ENCODE assay signal across 8 cellular contexts in genomic region chr11:111512296-111513239, GRCh38. TPM values are rescaled to one million over a fixed set of nuclear protein-coding genes. Genes with fewer than 3 reads are reported as not detected.
DNase-seq lines count a peak whose midpoint lies in the region; ATAC-seq and TF ChIP-seq lines count a peak whose summit lies in the region.

TSS of gene BTG4 (minus strand) at chr11:111512386. CDS start at chr11:111498776, 13,610 bp downstream.

- CTCF ChIA-PET in activated naive CD4-positive, alpha-beta T cell treated with anti-CD3 and anti-CD28 coated beads, Interleukin-2, amount 10 ng/mL, durations not matched to agents 7 days and 5 days (lab: Charles Lee): interaction anchor here (0.7 to 1.6 kb wide), 7 partner anchors 8 to 57 kb away, joined by 3 to 8 read pairs (median 4); no protein-coding TSS in a partner anchor

- 3% methylated on average over 90 of the region's 90 CpGs for WGBS in right cardiac atrium

- H3K4me3 Mint-ChIP-seq in activated naive CD4-positive, alpha-beta T cell treated with anti-CD3 and anti-CD28 coated beads, Interleukin-2, amount 10 ng/mL, durations not matched to agents 7 days and 5 days: peak within 1 kb of the TSS; percentile 52

- H3K4me3 ChIP-seq in BE2C (ENCODE audit: low read depth, low read length) (no peak within 1 kb of the TSS), right cardiac atrium (ENCODE audit: low read length) (peak within 1 kb of the TSS; percentile 82), skeletal muscle satellite cell (ENCODE audit: low read length) (peak within 1 kb of the TSS; percentile 69)

- peaks cover 57% of the 10 kb centered on the region for H3K27me3 Mint-ChIP-seq in activated naive CD4-positive, alpha-beta T cell treated with anti-CD3 and anti-CD28 coated beads, Interleukin-2, amount 10 ng/mL, durations not matched to agents 7 days and 5 days

- H3K9me3 ChIP-seq in BE2C (no peaks in the 10 kb centered on the region; the same call in 1 of the 2 replicates), right cardiac atrium (ENCODE audit: control insufficient read depth, low read length) (no peaks in the 10 kb centered on the region), skeletal muscle satellite cell (replicated peaks; ENCODE audit: low read length) (no peaks in the 10 kb centered on the region)

- H3K27me3 ChIP-seq in BE2C: peaks cover 38% of the 10 kb centered on the region
- no peaks in the 10 kb centered on the region for H3K27me3 ChIP-seq in right cardiac atrium (ENCODE audit: control insufficient read depth, insufficient read depth)
- no peaks in the 10 kb centered on the region for H3K27me3 ChIP-seq in skeletal muscle satellite cell (ENCODE audit: control insufficient read depth, insufficient read depth, low read length)

- H3K4me1 Mint-ChIP-seq in activated naive CD4-positive, alpha-beta T cell treated with anti-CD3 and anti-CD28 coated beads, Interleukin-2, amount 10 ng/mL, durations not matched to agents 7 days and 5 days: peaks cover 15% of the 10 kb centered on the region

- intact Hi-C loops in right cardiac atrium (cut with DNase I): no loop called here

- H3K9me3 Mint-ChIP-seq in activated naive CD4-positive, alpha-beta T cell treated with anti-CD3 and anti-CD28 coated beads, Interleukin-2, amount 10 ng/mL, durations not matched to agents 7 days and 5 days: no peaks in the 10 kb centered on the region

- peak; percentile 23 for DNase-seq in BE2C
- peak; percentile 37 for DNase-seq in activated naive CD4-positive, alpha-beta T cell treated with anti-CD3 and anti-CD28 coated beads, Interleukin-2, amount 10 ng/mL, durations not matched to agents 7 days and 5 days
- DNase-seq in right cardiac atrium: peak; percentile 16 to 58 (median 49)
- no peak for DNase-seq in SKM-1 treated with dmso at 0.1 percent for 144 hours (lab: John Stamatoyannopoulos, UW; ENCODE audit: unreplicated experiment)

- TF ChIP-seq CTCF in BE2C (IDR thresholded peaks at IDR 0.05; ENCODE audit: low read depth, low read length): no peak

- peak within 1 kb of the TSS; percentile 70 for H3K9ac ChIP-seq in skeletal muscle satellite cell (ENCODE audit: low read depth, low read length)

- H3K36me3 Mint-ChIP-seq in activated naive CD4-positive, alpha-beta T cell treated with anti-CD3 and anti-CD28 coated beads, Interleukin-2, amount 10 ng/mL, durations not matched to agents 7 days and 5 days: peaks cover 2% of the 10 kb centered on the region

- H3K36me3 ChIP-seq in BE2C: no peaks in the 10 kb centered on the region
- H3K36me3 ChIP-seq in skeletal muscle satellite cell (ENCODE audit: insufficient read depth, low read length): no peaks in the 10 kb centered on the region

- ATAC-seq in HG03432 (IDR thresholded peaks at IDR 0.05; ENCODE audit: unreplicated experiment) (peak; percentile 38), right cardiac atrium (peak; percentile 41 to 56), GM21619 (IDR thresholded peaks at IDR 0.05; ENCODE audit: unreplicated experiment) (no peak), GM21717 (IDR thresholded peaks at IDR 0.05; ENCODE audit: unreplicated experiment) (no peak)

- peak within 1 kb of the TSS; percentile 90 for H3K4me2 ChIP-seq in skeletal muscle satellite cell (ENCODE audit: low read length)

- H3K4me1 ChIP-seq in BE2C (no peaks in the 10 kb centered on the region), right cardiac atrium (ENCODE audit: control insufficient read depth, insufficient read depth, low read length) (peaks cover 5% of the 10 kb centered on the region), skeletal muscle satellite cell (ENCODE audit: control insufficient read depth, insufficient read depth, low read length) (peaks cover 11% of the 10 kb centered on the region)

- H3K27ac ChIP-seq in right cardiac atrium (ENCODE audit: low read length): no peak within 1 kb of the TSS

- no peak within 1 kb of the TSS for H3K27ac Mint-ChIP-seq in activated naive CD4-positive, alpha-beta T cell treated with anti-CD3 and anti-CD28 coated beads, Interleukin-2, amount 10 ng/mL, durations not matched to agents 7 days and 5 days

RNA-seq across cellular contexts. Expression of gene BTG4, which starts in this region (rescaled TPM):
- not detected for polyA plus RNA-seq in BE2C (2012; ENCODE audit: insufficient read depth, insufficient read length, low read depth)
- total RNA-seq in right cardiac atrium: not detected
- polyA plus RNA-seq in right cardiac atrium: not detected
- total RNA-seq in skeletal muscle satellite cell (2012; rRNA removed): 0.25 TPM in 1 of 2 replicates, not detected in the other

Comparison
In these comparisons a context has a peak if more than half of its experiments do, and no peak if none do; other contexts are left out.
1. Peak in DNase-seq, ATAC-seq and H3K4me3 ChIP-seq in right cardiac atrium; RNA of the gene not detected or under 1 TPM.